Comparison of ENCODE assay signal across 17 cellular contexts in the genomic region with DNA sequence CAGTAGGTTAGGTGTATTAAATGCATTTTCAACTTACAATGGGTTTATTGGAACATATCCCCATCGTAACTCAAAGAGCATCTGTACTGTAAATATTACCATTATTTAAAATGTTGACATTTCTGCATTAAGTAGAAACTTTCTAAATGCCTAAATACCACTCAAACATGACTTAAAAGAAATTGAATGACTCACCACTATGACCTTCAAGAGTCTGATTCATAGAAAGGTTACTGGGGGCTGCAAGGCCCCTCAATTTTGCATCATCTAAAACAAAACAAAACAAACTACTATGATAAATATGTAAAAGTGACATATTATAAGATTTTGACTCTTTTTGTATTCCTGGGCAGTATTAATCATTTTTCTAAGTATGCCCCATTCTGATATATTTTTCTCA.
"Had no signal": no experiment of that assay in that cellular context is flagged by ENCODE, and none has a peak within 500 bp of the region (broad histone marks: within the 10 kb centered on the region; RNA-seq: fewer than 3 reads in every experiment).

No MANE protein-coding gene starts in this region.

- H3K4me3 Mint-ChIP-seq: activated CD4-positive, alpha-beta memory T cell treated with anti-CD3 and anti-CD28 coated beads for 36 hours; activated T-helper 1 cell treated with anti-CD3 and anti-CD28 coated beads, Interleukin-12 subunit alpha, Interleukin-12 subunit beta, Interleukin-2, Interleukin-4 antibody, amounts not matched to agents 30 ng/mL and 10 ng/mL and 1 ng/mL, durations not matched to agents 14 hours and 24 hours and 36 hours; dendritic cell treated with granulocyte-macrophage colony-stimulating factor and Interleukin-4, amounts not matched to agents 40 ng/mL and 50 ng/mL, for 4 days; effector memory CD8-positive, alpha-beta T cell; immature natural killer cell; naive thymus-derived CD4-positive, alpha-beta T cell; T-helper 2 cell treated with Interferon-gamma antibody and Interleukin-4, amounts not matched to agents 5 μg/mL and 100 μg/mL, for 36 hours had no signal

- H3K9me3 Mint-ChIP-seq: activated CD4-positive, alpha-beta memory T cell treated with anti-CD3 and anti-CD28 coated beads for 36 hours; activated T-helper 1 cell treated with anti-CD3 and anti-CD28 coated beads, Interleukin-12 subunit alpha, Interleukin-12 subunit beta, Interleukin-2, Interleukin-4 antibody, amounts not matched to agents 30 ng/mL and 10 ng/mL and 1 ng/mL, durations not matched to agents 14 hours and 24 hours and 36 hours; dendritic cell treated with granulocyte-macrophage colony-stimulating factor and Interleukin-4, amounts not matched to agents 40 ng/mL and 50 ng/mL, for 4 days; effector memory CD8-positive, alpha-beta T cell; immature natural killer cell; naive thymus-derived CD4-positive, alpha-beta T cell; T-helper 2 cell treated with Interferon-gamma antibody and Interleukin-4, amounts not matched to agents 5 μg/mL and 100 μg/mL, for 36 hours had no signal

- H3K27ac Mint-ChIP-seq: activated CD4-positive, alpha-beta memory T cell treated with anti-CD3 and anti-CD28 coated beads for 36 hours; activated T-helper 1 cell treated with anti-CD3 and anti-CD28 coated beads, Interleukin-12 subunit alpha, Interleukin-12 subunit beta, Interleukin-2, Interleukin-4 antibody, amounts not matched to agents 30 ng/mL and 10 ng/mL and 1 ng/mL, durations not matched to agents 14 hours and 24 hours and 36 hours; dendritic cell treated with granulocyte-macrophage colony-stimulating factor and Interleukin-4, amounts not matched to agents 40 ng/mL and 50 ng/mL, for 4 days; effector memory CD8-positive, alpha-beta T cell; immature natural killer cell; naive thymus-derived CD4-positive, alpha-beta T cell; T-helper 2 cell treated with Interferon-gamma antibody and Interleukin-4, amounts not matched to agents 5 μg/mL and 100 μg/mL, for 36 hours had no signal

- H3K4me3 ChIP-seq: body of pancreas, lung, upper lobe of right lung had no signal

- H3K4me1 Mint-ChIP-seq: immature natural killer cell had no signal

- H3K27me3 Mint-ChIP-seq: activated CD4-positive, alpha-beta memory T cell treated with anti-CD3 and anti-CD28 coated beads for 36 hours; dendritic cell treated with granulocyte-macrophage colony-stimulating factor and Interleukin-4, amounts not matched to agents 40 ng/mL and 50 ng/mL, for 4 days; effector memory CD8-positive, alpha-beta T cell; naive thymus-derived CD4-positive, alpha-beta T cell had no signal

- DNase-seq: activated CD4-positive, alpha-beta memory T cell treated with anti-CD3 and anti-CD28 coated beads for 36 hours; activated CD8-positive, alpha-beta memory T cell treated with anti-CD3 and anti-CD28 coated beads, Interleukin-2, amount 50 U/mL, for 4 hours; activated naive CD4-positive, alpha-beta T cell; body of pancreas; effector memory CD8-positive, alpha-beta T cell; foreskin keratinocyte; immature natural killer cell; left cardiac atrium; naive thymus-derived CD4-positive, alpha-beta T cell; right cardiac atrium; stimulated activated CD4-positive, alpha-beta T cell treated with anti-CD3 and anti-CD28 coated beads, Interleukin-2, amount 100 ng/mL, for 24 hours; stimulated activated naive CD4-positive, alpha-beta T cell treated with Interleukin-2 at 50 U/mL for 16 hours; upper lobe of right lung had no signal

- ATAC-seq: body of pancreas; effector memory CD8-positive, alpha-beta T cell; foreskin keratinocyte; left cardiac atrium; naive thymus-derived CD4-positive, alpha-beta T cell; right cardiac atrium; upper lobe of right lung had no signal
